8 cellular contexts compared by ENCODE assay signal in genomic region chr1:26278835-26279597, GRCh38. TPM values are rescaled to one million over a fixed set of nuclear protein-coding genes. Genes with fewer than 3 reads are reported as not detected.
DNase-seq lines count a peak whose midpoint lies in the region; TF ChIP-seq lines count a peak whose summit lies in the region.

No MANE protein-coding gene starts in this region.

- peak overlapping the region; percentile 87 for H3K4me3 Mint-ChIP-seq in activated T-cell treated with anti-CD3 and anti-CD28 coated beads, Interleukin-2, amount 50 U/mL, for 24 hours

- peak; percentile 81 for DNase-seq in Daoy (ENCODE audit: low read depth)
- peak; percentile 73 for DNase-seq in MG63
- DNase-seq in activated T-cell treated with anti-CD3 and anti-CD28 coated beads, Interleukin-2, amount 50 U/mL, for 24 hours = peak; percentile 69
- peak; percentile 81 to 84 for DNase-seq in foreskin fibroblast
- peak in 1 of 2 donors; percentile 53 for DNase-seq in trophoblast cell
- no peak for DNase-seq in NCI-H2081 treated with DMSO at 0.1 percent for 48 hours (lab: John Stamatoyannopoulos, UW)
- DNase-seq in activated CD4-positive, CD25-positive, alpha-beta regulatory T cell treated with anti-CD3 and anti-CD28 coated beads, Interleukin-2, amount 50 U/mL, for 72 hours = no peak
- no peak for DNase-seq in cerebellar nuclear complex (lab: John Stamatoyannopoulos, UW)

- H3K4me3 ChIP-seq in MG63 (peak overlapping the region; percentile 92), foreskin fibroblast (ENCODE audit: low read depth in 1 of 2, low read length in 2 of 2) (peak overlapping the region; percentile 60 to 79), trophoblast cell (ENCODE audit: low read depth, low read length) (peak overlapping the region; percentile 91)

- H3K9me3 Mint-ChIP-seq in activated T-cell treated with anti-CD3 and anti-CD28 coated beads, Interleukin-2, amount 50 U/mL, for 24 hours = no peaks in the 10 kb centered on the region

- H3K14ac ChIP-seq in trophoblast cell (ENCODE audit: low read length) = no peak overlapping the region

- H3K9ac ChIP-seq in trophoblast cell (ENCODE audit: low read length) = no peak overlapping the region

- no peak overlapping the region for H2AK5ac ChIP-seq in trophoblast cell (ENCODE audit: low read length)

- TF ChIP-seq CTCF in foreskin fibroblast (IDR thresholded peaks at IDR 0.05; ENCODE audit: low read depth, low read length) = no peak

- peak overlapping the region; percentile 16 for H3K27ac ChIP-seq in trophoblast cell (ENCODE audit: low read depth, low read length)

- H3K27me3 Mint-ChIP-seq in activated T-cell treated with anti-CD3 and anti-CD28 coated beads, Interleukin-2, amount 50 U/mL, for 24 hours = no peaks in the 10 kb centered on the region

- H3K36me3 Mint-ChIP-seq in activated T-cell treated with anti-CD3 and anti-CD28 coated beads, Interleukin-2, amount 50 U/mL, for 24 hours (ENCODE audit: low read depth) = peaks cover 91% of the 10 kb centered on the region

- H3K36me3 ChIP-seq in MG63 = peaks cover 50% of the 10 kb centered on the region
- peaks cover 32 to 40% of the 10 kb centered on the region in 2 experiments for H3K36me3 ChIP-seq in trophoblast cell (ENCODE audit: control insufficient read depth in 1 of 2, insufficient read depth in 2 of 2, low read length in 2 of 2)

- peaks cover 5% of the 10 kb centered on the region for H3K79me1 ChIP-seq in trophoblast cell (ENCODE audit: low read length)

- H2BK12ac ChIP-seq in trophoblast cell (ENCODE audit: low read length) = no peak overlapping the region

- H3K27me3 ChIP-seq in MG63 = no peaks in the 10 kb centered on the region
- H3K27me3 ChIP-seq in trophoblast cell (ENCODE audit: insufficient read depth, low read length) = no peaks in the 10 kb centered on the region

- H3K4ac ChIP-seq in trophoblast cell (ENCODE audit: low read depth, low read length) = no peak overlapping the region

- peak overlapping the region; percentile 24 for H2AFZ ChIP-seq in trophoblast cell (ENCODE audit: insufficient read depth, low read length, poor library complexity)

- H4K91ac ChIP-seq in trophoblast cell (ENCODE audit: low read depth, low read length) = no peak overlapping the region

- peaks cover 17 to 35% of the 10 kb centered on the region in 2 experiments for H3K4me1 ChIP-seq in trophoblast cell (ENCODE audit: control insufficient read depth in 1 of 2, insufficient read depth in 2 of 2, low read length in 2 of 2)

- H3K4me2 ChIP-seq in trophoblast cell (ENCODE audit: low read length) = peak overlapping the region; percentile 70

- peak overlapping the region; percentile 0 for H2BK5ac ChIP-seq in trophoblast cell (ENCODE audit: low read depth, low read length, poor library complexity)

- H3K18ac ChIP-seq in trophoblast cell (ENCODE audit: low read length) = no peak overlapping the region

- no CpG with 5 or more reads among the region's 9 CpGs for WGBS in trophoblast cell (ENCODE audit: extremely low coverage, insufficient coverage, insufficient read length)

- no peak overlapping the region for H4K12ac ChIP-seq in trophoblast cell (ENCODE audit: low read depth, low read length)

- H4K8ac ChIP-seq in trophoblast cell (ENCODE audit: low read depth, low read length) = peak overlapping the region; percentile 61

- peaks cover 4% of the 10 kb centered on the region for H3K79me2 ChIP-seq in trophoblast cell (ENCODE audit: control insufficient read depth, insufficient read depth, low read length, poor library complexity)

- H3K9me3 ChIP-seq in MG63 (no peaks in the 10 kb centered on the region), trophoblast cell (ENCODE audit: insufficient read depth, low read depth, low read length) (peaks cover 4% of the 10 kb centered on the region)

- H3K23ac ChIP-seq in trophoblast cell (ENCODE audit: low read length) = no peak overlapping the region

- peak overlapping the region; percentile 98 for H3K27ac Mint-ChIP-seq in activated T-cell treated with anti-CD3 and anti-CD28 coated beads, Interleukin-2, amount 50 U/mL, for 24 hours

- H2BK120ac ChIP-seq in trophoblast cell (ENCODE audit: insufficient read depth, low read length, poor library complexity) = no peak overlapping the region

- peaks cover 91% of the 10 kb centered on the region for H3K4me1 Mint-ChIP-seq in activated T-cell treated with anti-CD3 and anti-CD28 coated beads, Interleukin-2, amount 50 U/mL, for 24 hours (ENCODE audit: low read depth)

RNA-seq across cellular contexts. Expression of gene SH3BGRL3, which starts 0.9 kb away (rescaled TPM):
- 50.6 and 66.8 TPM in 2 replicates for total RNA-seq in Daoy (2014; rRNA removed; shearing (Covaris generic))
- 20.2 and 22.3 TPM in 2 replicates for total RNA-seq in MG63 (2014; rRNA removed; shearing (Covaris generic); ENCODE audit: low replicate concordance)
- polyA plus RNA-seq in trophoblast cell (2013) = 179 and 184 TPM in 2 replicates

RNA-seq across cellular contexts. Expression of gene UBXN11, which starts 27.4 kb away (rescaled TPM):
- 6.0 and 9.0 TPM in 2 replicates for total RNA-seq in Daoy (2014; rRNA removed; shearing (Covaris generic))
- total RNA-seq in MG63 (2014; rRNA removed; shearing (Covaris generic); ENCODE audit: low replicate concordance) = 3.9 and 6.1 TPM in 2 replicates
- polyA plus RNA-seq in trophoblast cell (2013) = 8.1 and 8.5 TPM in 2 replicates

RNA-seq across cellular contexts. Expression of gene CD52, which starts 38.7 kb away (rescaled TPM):
- total RNA-seq in Daoy (2014; rRNA removed; shearing (Covaris generic)) = not detected in 2 replicates
- not detected in 2 replicates for total RNA-seq in MG63 (2014; rRNA removed; shearing (Covaris generic); ENCODE audit: low replicate concordance)
- 2.0 and 2.4 TPM in 2 replicates for polyA plus RNA-seq in trophoblast cell (2013)

RNA-seq across cellular contexts. Expression of gene CEP85, which starts 45.0 kb away (rescaled TPM):
- total RNA-seq in Daoy (2014; rRNA removed; shearing (Covaris generic)) = 27.4 and 34.5 TPM in 2 replicates
- total RNA-seq in MG63 (2014; rRNA removed; shearing (Covaris generic); ENCODE audit: low replicate concordance) = 13.3 and 13.9 TPM in 2 replicates
- 53.1 and 54.6 TPM in 2 replicates for polyA plus RNA-seq in trophoblast cell (2013)

Comparison
In these comparisons a context has a peak if more than half of its experiments do, and no peak if none do; other contexts are left out.
1. DNase-seq: peak in Daoy (single experiment), MG63 (single experiment), activated T-cell treated with anti-CD3 and anti-CD28 coated beads, Interleukin-2, amount 50 U/mL, for 24 hours (single experiment) and foreskin fibroblast (2 of 2); none in NCI-H2081 treated with DMSO at 0.1 percent for 48 hours (single experiment), activated CD4-positive, CD25-positive, alpha-beta regulatory T cell treated with anti-CD3 and anti-CD28 coated beads, Interleukin-2, amount 50 U/mL, for 72 hours (single experiment) and cerebellar nuclear complex (0 of 2).
2. Peak in every context shown above with its lines, with median percentiles within 50 percentile points of each other: H3K4me3 ChIP-seq.